Comparison of ENCODE assay signal across 23 cellular contexts in genomic region chr1:46508760-46509159, GRCh38. TPM values are rescaled to one million over a fixed set of nuclear protein-coding genes. Genes with fewer than 3 reads are reported as not detected.
A peak's percentile ranks its signal among the peaks of the same experiment; 100 is the strongest.
DNase-seq lines count a peak whose midpoint lies in the region; ATAC-seq and TF ChIP-seq lines count a peak whose summit lies in the region.
"Had no signal": no experiment of that assay in that cellular context is flagged by ENCODE, and none has a peak within 500 bp of the region (broad histone marks: within the 10 kb centered on the region; RNA-seq: fewer than 3 reads in every experiment).

No MANE protein-coding gene starts in this region.

- H3K36me3 Mint-ChIP-seq in HFFc6 (ENCODE audit: low read depth): no peaks in the 10 kb centered on the region
- no peaks in the 10 kb centered on the region for H3K36me3 Mint-ChIP-seq in CD4-positive, alpha-beta memory T cell
- H3K36me3 Mint-ChIP-seq: WTC11 had no signal

- H3K27me3 Mint-ChIP-seq in HFFc6 (ENCODE audit: insufficient read depth): peaks cover 4% of the 10 kb centered on the region
- peaks cover 12 to 38% of the 10 kb centered on the region in 2 donors for H3K27me3 Mint-ChIP-seq in CD4-positive, alpha-beta memory T cell

- CTCF ChIA-PET in RWPE1 (lab: Yijun Ruan, JAX): no interaction called here
- CTCF ChIA-PET in CD4-positive, alpha-beta memory T cell (lab: Charles Lee; ENCODE audit: partially characterized antibody): interaction anchor here (0.9 kb wide), 1 partner anchor 27 kb away, joined by 3 read pairs; no protein-coding TSS in a partner anchor

- DNase-seq in EL: peak; percentile 54
- peak; percentile 31 for DNase-seq in HFFc6
- peak; percentile 71 for DNase-seq in RWPE1 (ENCODE audit: low spot score)
- no peak for DNase-seq in foreskin keratinocyte
- DNase-seq in right cardiac atrium: no peak
- DNase-seq in CD4-positive, alpha-beta memory T cell: no peak
- no peak for DNase-seq in NCI-H1048 (lab: John Stamatoyannopoulos, UW)
- DNase-seq: Calu3; head of caudate nucleus; left ventricle myocardium superior; NCI-H1930; NCI-H446; NK-92 treated with Interleukin-12 subunit alpha and Interleukin-12 subunit beta, amount 100 ng/mL, for 24 hours; nucleus accumbens; SHP77; stimulated activated CD4-positive, alpha-beta T cell treated with anti-CD3 and anti-CD28 coated beads, Interleukin-1b, Interleukin-23, amount 100 ng/mL, for 48 hours had no signal

- 77% methylated on average over 6 of the region's 6 CpGs for WGBS in right cardiac atrium

- H3K4me1 ChIP-seq in foreskin keratinocyte (no peaks in the 10 kb centered on the region), right cardiac atrium (ENCODE audit: control insufficient read depth, insufficient read depth, low read length) (no peaks in the 10 kb centered on the region)
- no peaks in the 10 kb centered on the region for H3K4me1 ChIP-seq in CD4-positive, alpha-beta memory T cell (ENCODE audit: insufficient read depth, low read length)
- H3K4me1 ChIP-seq: adrenal gland had no signal

- intact Hi-C loops in right cardiac atrium (cut with DNase I): no loop called here
- intact Hi-C loops in CD4-positive, alpha-beta memory T cell (cut with micrococcal nuclease): no loop called here

- H3K4me1 Mint-ChIP-seq in HFFc6 (ENCODE audit: low read depth): peaks cover 18% of the 10 kb centered on the region
- no peaks in the 10 kb centered on the region for H3K4me1 Mint-ChIP-seq in CD4-positive, alpha-beta memory T cell
- H3K4me1 Mint-ChIP-seq: central memory CD8-positive, alpha-beta T cell had no signal

- H3K27ac ChIP-seq in RWPE1: no peak overlapping the region
- no peak overlapping the region for H3K27ac ChIP-seq in foreskin keratinocyte
- no peak overlapping the region for H3K27ac ChIP-seq in right cardiac atrium (ENCODE audit: low read length)
- no peak overlapping the region for H3K27ac ChIP-seq in CD4-positive, alpha-beta memory T cell (ENCODE audit: low read depth, low read length)
- H3K27ac ChIP-seq: adrenal gland had no signal

- no peaks in the 10 kb centered on the region for H3K36me3 ChIP-seq in CD4-positive, alpha-beta memory T cell (ENCODE audit: insufficient read depth, low read length)
- H3K36me3 ChIP-seq: adrenal gland had no signal

- no peak overlapping the region for H3K4me3 Mint-ChIP-seq in HFFc6
- no peak overlapping the region for H3K4me3 Mint-ChIP-seq in CD4-positive, alpha-beta memory T cell
- H3K4me3 Mint-ChIP-seq: central memory CD8-positive, alpha-beta T cell; T-helper 1 cell treated with Interleukin-12 subunit alpha and Interleukin-12 subunit beta and Interleukin-4 antibody, amounts not matched to agents 30 μg/mL and 1 μg/mL, for 36 hours; WTC11 had no signal

- H3K27me3 ChIP-seq in foreskin keratinocyte: peaks cover 9% of the 10 kb centered on the region
- no peaks in the 10 kb centered on the region for H3K27me3 ChIP-seq in right cardiac atrium (ENCODE audit: control insufficient read depth, insufficient read depth)
- H3K27me3 ChIP-seq in CD4-positive, alpha-beta memory T cell (ENCODE audit: insufficient read depth, low read length): no peaks in the 10 kb centered on the region
- H3K27me3 ChIP-seq: adrenal gland had no signal

- ATAC-seq in foreskin keratinocyte: peak; percentile 85
- no peak for ATAC-seq in right cardiac atrium
- ATAC-seq: left ventricle myocardium superior, sciatic nerve, WTC11 had no signal

- H3K9me3 ChIP-seq in right cardiac atrium (ENCODE audit: control insufficient read depth, low read length): no peaks in the 10 kb centered on the region
- H3K9me3 ChIP-seq in CD4-positive, alpha-beta memory T cell (ENCODE audit: control insufficient read depth in 1 of 2, low read length in 2 of 2): no peaks in the 10 kb centered on the region
- H3K9me3 ChIP-seq: adrenal gland had no signal

- H3K27ac Mint-ChIP-seq in HFFc6: no peak overlapping the region
- no peak overlapping the region for H3K27ac Mint-ChIP-seq in CD4-positive, alpha-beta memory T cell
- H3K27ac Mint-ChIP-seq: T-helper 1 cell treated with Interleukin-12 subunit alpha and Interleukin-12 subunit beta and Interleukin-4 antibody, amounts not matched to agents 30 μg/mL and 1 μg/mL, for 36 hours; WTC11 had no signal

- TF ChIP-seq CTCF in HFFc6 (IDR thresholded peaks at IDR 0.05) (no peak), RWPE1 (conservative IDR thresholded peaks at IDR 0.05; ENCODE audit: low read depth) (no peak), foreskin keratinocyte (conservative IDR thresholded peaks at IDR 0.05) (no peak)

- POLR2A ChIA-PET in RWPE1 (lab: Yijun Ruan, JAX; ENCODE audit: low non-redundant PET): no interaction called here
- POLR2A ChIA-PET in CD4-positive, alpha-beta memory T cell (lab: Charles Lee; ENCODE audit: partially characterized antibody): no interaction called here

- H3K4me3 ChIP-seq in right cardiac atrium (ENCODE audit: low read length): no peak overlapping the region
- no peak overlapping the region for H3K4me3 ChIP-seq in CD4-positive, alpha-beta memory T cell (ENCODE audit: low read length in 2 of 2)
- H3K4me3 ChIP-seq: adrenal gland had no signal

- H3K9me3 Mint-ChIP-seq in HFFc6: no peaks in the 10 kb centered on the region
- peaks cover 0 to 2% (median 0%) of the 10 kb centered on the region in 8 donors for H3K9me3 Mint-ChIP-seq in CD4-positive, alpha-beta memory T cell
- H3K9me3 Mint-ChIP-seq: central memory CD8-positive, alpha-beta T cell; T-helper 1 cell treated with Interleukin-12 subunit alpha and Interleukin-12 subunit beta and Interleukin-4 antibody, amounts not matched to agents 30 μg/mL and 1 μg/mL, for 36 hours; WTC11 had no signal

RNA-seq across cellular contexts. Expression of gene DMBX1, which starts 19.1 kb away (rescaled TPM):
- total RNA-seq in HFFc6 (2021; fragmentation: NEBNext Ultra II Directional; extraction: Animal tissue kit (Norgen Biotek cat#: 25700)): not detected
- total RNA-seq in foreskin keratinocyte: not detected in 2 replicates
- not detected in 2 replicates for polyA plus RNA-seq in foreskin keratinocyte
- total RNA-seq in right cardiac atrium: not detected
- not detected for polyA plus RNA-seq in right cardiac atrium
- total RNA-seq in CD4-positive, alpha-beta memory T cell: not detected
- polyA plus RNA-seq in CD4-positive, alpha-beta memory T cell: not detected
- total RNA-seq: left ventricle myocardium superior, subcutaneous adipose tissue had no signal

RNA-seq across cellular contexts. Expression of gene KNCN, which starts 42.7 kb away (rescaled TPM):
- total RNA-seq in HFFc6 (2021; fragmentation: NEBNext Ultra II Directional; extraction: Animal tissue kit (Norgen Biotek cat#: 25700)): not detected
- not detected in 2 replicates for total RNA-seq in foreskin keratinocyte
- polyA plus RNA-seq in foreskin keratinocyte: not detected in 2 replicates
- not detected for total RNA-seq in right cardiac atrium
- polyA plus RNA-seq in right cardiac atrium: not detected
- not detected for total RNA-seq in CD4-positive, alpha-beta memory T cell
- not detected for polyA plus RNA-seq in CD4-positive, alpha-beta memory T cell
- total RNA-seq: adrenal gland, Calu3, G401, left ventricle myocardium superior, sciatic nerve, subcutaneous adipose tissue, WTC11 had no signal

Comparison
In these comparisons a context has a peak if more than half of its experiments do, and no peak if none do; other contexts are left out.
1. DNase-seq: peak in EL (single experiment), HFFc6 (single experiment) and RWPE1 (single experiment); none in foreskin keratinocyte (0 of 2), right cardiac atrium (0 of 3), CD4-positive, alpha-beta memory T cell (0 of 5) and NCI-H1048 (single experiment).